In genomic region chr1:150565240-150565639, GRCh38 we compare ENCODE assay signal across 8 cellular contexts. TPM values are rescaled to one million over a fixed set of nuclear protein-coding genes. Genes with fewer than 3 reads are reported as not detected.
DNase-seq lines count a peak whose midpoint lies in the region; TF ChIP-seq lines count a peak whose summit lies in the region.
"Not testable (repeated sequence)": the region's sequence is repeated elsewhere in the genome, so short reads cannot be mapped to it uniquely, and the experiment has no call there.

No MANE protein-coding gene starts in this region.

- peaks cover 88% of the 10 kb centered on the region for H3K4me1 Mint-ChIP-seq in activated CD4-positive, alpha-beta memory T cell treated with anti-CD3 and anti-CD28 coated beads, Interleukin-2, amount 10 ng/mL, durations not matched to agents 7 days and 5 days
- peaks cover 80% of the 10 kb centered on the region for H3K4me1 Mint-ChIP-seq in mesothelial cell of epicardium

- H3F3A ChIP-seq in OCI-LY1 (ENCODE audit: insufficient read depth, low read length), result peaks cover 23% of the 10 kb centered on the region

- H3K4me3 ChIP-seq in BLaER1 treated with 17β-estradiol and CSF1 and Interleukin-3, amounts not matched to agents 10 nM and 100 nM; OCI-LY1 (ENCODE audit: low read depth, low read length, poor library complexity, severe bottlenecking); esophagus (ENCODE audit: low read depth in 1 of 2, low read length in 2 of 2); sigmoid colon: not testable (repeated sequence)
- H3K4me3 ChIP-seq in tibial artery, result peak overlapping the region in 1 of 2 donors; percentile 9

- H3K27ac Mint-ChIP-seq in activated CD4-positive, alpha-beta memory T cell treated with anti-CD3 and anti-CD28 coated beads, Interleukin-2, amount 10 ng/mL, durations not matched to agents 7 days and 5 days, result peak overlapping the region; percentile 100
- peak overlapping the region; percentile 88 for H3K27ac Mint-ChIP-seq in mesothelial cell of epicardium

- H3K27me3 ChIP-seq in BLaER1 treated with 17β-estradiol and CSF1 and Interleukin-3, amounts not matched to agents 10 nM and 100 nM; OCI-LY1 (ENCODE audit: insufficient read depth, low read length); esophagus (ENCODE audit: control insufficient read depth in 1 of 2, insufficient read depth in 2 of 2, low read length in 2 of 2); sigmoid colon; tibial artery: not testable (repeated sequence)

- not testable (repeated sequence) for H3K9me3 Mint-ChIP-seq in activated CD4-positive, alpha-beta memory T cell treated with anti-CD3 and anti-CD28 coated beads, Interleukin-2, amount 10 ng/mL, durations not matched to agents 7 days and 5 days; mesothelial cell of epicardium

- not testable (repeated sequence) for TF ChIP-seq CTCF in OCI-LY1 (IDR thresholded peaks at IDR 0.05; ENCODE audit: low read length); mesothelial cell of epicardium (IDR thresholded peaks at IDR 0.05; ENCODE audit: unreplicated experiment); sigmoid colon (IDR thresholded peaks at IDR 0.05); tibial artery (IDR thresholded peaks at IDR 0.05)

- not testable (repeated sequence) for H3K9me3 ChIP-seq in BLaER1 treated with 17β-estradiol and CSF1 and Interleukin-3, amounts not matched to agents 10 nM and 100 nM (replicated peaks in 1 of 11); OCI-LY1 (ENCODE audit: low read length); esophagus (ENCODE audit: control insufficient read depth in 2 of 2, insufficient read depth in 1 of 2, low read depth in 1 of 2, low read length in 1 of 2); sigmoid colon; tibial artery

- peaks cover 88 to 100% (median 95%) of the 10 kb centered on the region in 10 experiments for H3K4me1 ChIP-seq in BLaER1 treated with 17β-estradiol and CSF1 and Interleukin-3, amounts not matched to agents 10 nM and 100 nM
- H3K4me1 ChIP-seq in OCI-LY1 (ENCODE audit: insufficient read depth, low read length, severe bottlenecking), result peaks cover 100% of the 10 kb centered on the region
- peaks cover 6 to 34% of the 10 kb centered on the region in 2 donors for H3K4me1 ChIP-seq in esophagus (ENCODE audit: control insufficient read depth in 2 of 2, insufficient read depth in 2 of 2, low read length in 1 of 2)
- H3K4me1 ChIP-seq in sigmoid colon, result peaks cover 0 to 95% (median 89%) of the 10 kb centered on the region in 4 donors
- H3K4me1 ChIP-seq in tibial artery, result peaks cover 12 to 86% (median 80%) of the 10 kb centered on the region in 4 donors

- POLR2A ChIA-PET in activated CD4-positive, alpha-beta memory T cell treated with anti-CD3 and anti-CD28 coated beads, Interleukin-2, amount 10 ng/mL, durations not matched to agents 7 days and 5 days (lab: Charles Lee), result interaction anchor here (0.8 to 18.0 kb wide), 10 partner anchors 12 to 678 kb away, joined by 3 to 1377 read pairs (median 5); partner anchors contain the start of genes ENSA, FALEC, MCL1 and MINDY1

- H3K27ac ChIP-seq in BLaER1 treated with 17β-estradiol and CSF1 and Interleukin-3, amounts not matched to agents 10 nM and 100 nM, result peak overlapping the region; percentile 33 to 100 (median 91); a peak in 20 of 22 replicates
- H3K27ac ChIP-seq in OCI-LY1 (ENCODE audit: low read depth, low read length, poor library complexity, severe bottlenecking) (peak overlapping the region; percentile 99), esophagus (ENCODE audit: low read depth in 2 of 2, low read length in 1 of 2) (peak overlapping the region; percentile 57 to 99), sigmoid colon (peak overlapping the region; percentile 95 to 99 (median 98)), tibial artery (peak overlapping the region; percentile 99)

- peaks cover 0 to 17% (median 8%) of the 10 kb centered on the region in 11 experiments; a peak in 11 of 22 replicates for H3K36me3 ChIP-seq in BLaER1 treated with 17β-estradiol and CSF1 and Interleukin-3, amounts not matched to agents 10 nM and 100 nM
- not testable (repeated sequence) for H3K36me3 ChIP-seq in OCI-LY1 (ENCODE audit: insufficient read depth, low read length); esophagus (ENCODE audit: control insufficient read depth in 2 of 2, insufficient read depth in 2 of 2, low read length in 1 of 2); sigmoid colon; tibial artery

- DNase-seq in activated CD4-positive, alpha-beta memory T cell treated with anti-CD3 and anti-CD28 coated beads, Interleukin-2, amount 10 ng/mL, durations not matched to agents 7 days and 5 days; mesothelial cell of epicardium (ENCODE audit: low spot score in 2 of 2, unreplicated experiment in 2 of 2); tibial artery: not testable (repeated sequence)
- DNase-seq in amniotic epithelial cell (ENCODE audit: low read depth), result peak; percentile 2
- DNase-seq in sigmoid colon, result peak; percentile 58

- peaks cover 25 to 99% (median 43%) of the 10 kb centered on the region in 11 experiments; a peak in 21 of 22 replicates for H4K20me1 ChIP-seq in BLaER1 treated with 17β-estradiol and CSF1 and Interleukin-3, amounts not matched to agents 10 nM and 100 nM
- not testable (repeated sequence) for H4K20me1 ChIP-seq in OCI-LY1 (ENCODE audit: insufficient read depth, low read length)

- not testable (repeated sequence) for H3K4me3 Mint-ChIP-seq in activated CD4-positive, alpha-beta memory T cell treated with anti-CD3 and anti-CD28 coated beads, Interleukin-2, amount 10 ng/mL, durations not matched to agents 7 days and 5 days; mesothelial cell of epicardium

- not testable (repeated sequence) for H3K79me2 ChIP-seq in OCI-LY1 (ENCODE audit: insufficient read depth, low read length)

- H3K4me2 ChIP-seq in BLaER1 treated with 17β-estradiol and CSF1 and Interleukin-3, amounts not matched to agents 10 nM and 100 nM, result peak overlapping the region; percentile 92 to 100 (median 99)
- H3K4me2 ChIP-seq in OCI-LY1 (ENCODE audit: low read length), result not testable (repeated sequence)

- CTCF ChIA-PET in activated CD4-positive, alpha-beta memory T cell treated with anti-CD3 and anti-CD28 coated beads, Interleukin-2, amount 10 ng/mL, durations not matched to agents 7 days and 5 days (lab: Charles Lee), result interaction anchor here (1.1 to 11.3 kb wide), 3 partner anchors 10 to 52 kb away, joined by 4 to 282 read pairs (median 264); partner anchors contain the start of gene MCL1

- intact Hi-C loops in sigmoid colon (cut with DNase I), result loop anchor here (10.0 kb wide), 2 partner anchors 130 to 360 kb away; partner anchors contain the start of genes GOLPH3L and SETDB1
- intact Hi-C loops in tibial artery (cut with DNase I; ENCODE audit: low total_unique reads), result loop anchor here (10.0 kb wide), 1 partner anchor 410 kb away; the partner anchor contains the start of gene CERS2

- peaks cover 32% of the 10 kb centered on the region for H3K36me3 Mint-ChIP-seq in activated CD4-positive, alpha-beta memory T cell treated with anti-CD3 and anti-CD28 coated beads, Interleukin-2, amount 10 ng/mL, durations not matched to agents 7 days and 5 days (ENCODE audit: low read depth)
- not testable (repeated sequence) for H3K36me3 Mint-ChIP-seq in mesothelial cell of epicardium

- H2AFZ ChIP-seq in OCI-LY1 (ENCODE audit: low read length), result not testable (repeated sequence)

- TF ChIP-seq POLR2A in sigmoid colon (IDR thresholded peaks at IDR 0.05), result not testable (repeated sequence)

- not testable (repeated sequence) for H3K27me3 Mint-ChIP-seq in activated CD4-positive, alpha-beta memory T cell treated with anti-CD3 and anti-CD28 coated beads, Interleukin-2, amount 10 ng/mL, durations not matched to agents 7 days and 5 days; mesothelial cell of epicardium (ENCODE audit: low read depth)

- TF ChIP-seq EP300 in sigmoid colon (IDR thresholded peaks at IDR 0.05), result not testable (repeated sequence)

- 82 to 86% methylated on average over 11 of the region's 11 CpGs for WGBS in esophagus, 2 donors
- 84 to 90% methylated on average over 11 of the region's 11 CpGs for WGBS in sigmoid colon, 2 donors

- H3K9ac ChIP-seq in BLaER1 treated with 17β-estradiol and CSF1 and Interleukin-3, amounts not matched to agents 10 nM and 100 nM, result peak overlapping the region in 10 of 11 experiments; percentile 22 to 95 (median 88); a peak in 15 of 22 replicates
- not testable (repeated sequence) for H3K9ac ChIP-seq in OCI-LY1 (ENCODE audit: low read length)

- H3K9me2 ChIP-seq in OCI-LY1 (ENCODE audit: low read depth, low read length), result not testable (repeated sequence)

RNA-seq across cellular contexts. Expression of gene MCL1, which starts 14.2 kb away (rescaled TPM):
- total RNA-seq in activated CD4-positive, alpha-beta memory T cell treated with anti-CD3 and anti-CD28 coated beads, Interleukin-2, amount 10 ng/mL, durations not matched to agents 7 days and 5 days, result 100 to 1,000 TPM; 470 to 472 TPM
- polyA plus RNA-seq in esophagus, result 100 to 1,000 TPM in 1 of 2 donors, 10 to 100 TPM in 1; 99.3 to 101 TPM
- total RNA-seq in mesothelial cell of epicardium, result 257 to 268 TPM (median 262 TPM) in 3 replicates
- total RNA-seq in sigmoid colon, result 100 to 1,000 TPM; 159 to 352 (median 212) TPM
- polyA plus RNA-seq in sigmoid colon, result 100 to 1,000 TPM; 119 to 194 (median 153) TPM

RNA-seq across cellular contexts. Expression of gene ADAMTSL4, which starts 16.0 kb away (rescaled TPM):
- 1 to 10 TPM; 1.4 to 1.6 TPM for total RNA-seq in activated CD4-positive, alpha-beta memory T cell treated with anti-CD3 and anti-CD28 coated beads, Interleukin-2, amount 10 ng/mL, durations not matched to agents 7 days and 5 days
- polyA plus RNA-seq in esophagus (100 to 1,000 TPM in 1 of 2 donors, 10 to 100 TPM in 1; 43.2 to 108 TPM), sigmoid colon (10 to 100 TPM in 1 of 3 donors, 1 to 10 TPM in 2; 2.1 to 14.0 (median 4.8) TPM)
- total RNA-seq in mesothelial cell of epicardium (16.1 to 18.0 TPM (median 16.6 TPM) in 3 replicates), sigmoid colon (10 to 100 TPM; 14.6 to 36.0 (median 24.3) TPM)

RNA-seq across cellular contexts. Expression of gene FALEC, which starts 49.7 kb away (rescaled TPM):
- not detected for total RNA-seq in activated CD4-positive, alpha-beta memory T cell treated with anti-CD3 and anti-CD28 coated beads, Interleukin-2, amount 10 ng/mL, durations not matched to agents 7 days and 5 days
- polyA plus RNA-seq in esophagus, result 1 to 10 TPM; 2.1 to 4.6 TPM
- 1.2 to 1.9 TPM (median 1.7 TPM) in 3 replicates for total RNA-seq in mesothelial cell of epicardium
- not detected for total RNA-seq in sigmoid colon
- under 1 TPM in 1 of 3 donors, not detected in 2; 0.35 TPM for polyA plus RNA-seq in sigmoid colon

RNA-seq across cellular contexts. Expression of gene ECM1, which starts 57.3 kb away (rescaled TPM):
- 1 to 10 TPM; 2.4 to 3.8 TPM for total RNA-seq in activated CD4-positive, alpha-beta memory T cell treated with anti-CD3 and anti-CD28 coated beads, Interleukin-2, amount 10 ng/mL, durations not matched to agents 7 days and 5 days
- polyA plus RNA-seq in esophagus (1,000 to 10,000 TPM; 1,189 to 4,054 TPM), sigmoid colon (1 to 10 TPM; 2.1 to 8.7 (median 3.0) TPM)
- total RNA-seq in mesothelial cell of epicardium (4.9 to 5.0 TPM (median 4.9 TPM) in 3 replicates), sigmoid colon (10 to 100 TPM in 3 of 4 donors, 1 to 10 TPM in 1; 9.2 to 23.8 (median 13.8) TPM)
